18 cellular contexts compared by ENCODE assay signal in the genomic region with DNA sequence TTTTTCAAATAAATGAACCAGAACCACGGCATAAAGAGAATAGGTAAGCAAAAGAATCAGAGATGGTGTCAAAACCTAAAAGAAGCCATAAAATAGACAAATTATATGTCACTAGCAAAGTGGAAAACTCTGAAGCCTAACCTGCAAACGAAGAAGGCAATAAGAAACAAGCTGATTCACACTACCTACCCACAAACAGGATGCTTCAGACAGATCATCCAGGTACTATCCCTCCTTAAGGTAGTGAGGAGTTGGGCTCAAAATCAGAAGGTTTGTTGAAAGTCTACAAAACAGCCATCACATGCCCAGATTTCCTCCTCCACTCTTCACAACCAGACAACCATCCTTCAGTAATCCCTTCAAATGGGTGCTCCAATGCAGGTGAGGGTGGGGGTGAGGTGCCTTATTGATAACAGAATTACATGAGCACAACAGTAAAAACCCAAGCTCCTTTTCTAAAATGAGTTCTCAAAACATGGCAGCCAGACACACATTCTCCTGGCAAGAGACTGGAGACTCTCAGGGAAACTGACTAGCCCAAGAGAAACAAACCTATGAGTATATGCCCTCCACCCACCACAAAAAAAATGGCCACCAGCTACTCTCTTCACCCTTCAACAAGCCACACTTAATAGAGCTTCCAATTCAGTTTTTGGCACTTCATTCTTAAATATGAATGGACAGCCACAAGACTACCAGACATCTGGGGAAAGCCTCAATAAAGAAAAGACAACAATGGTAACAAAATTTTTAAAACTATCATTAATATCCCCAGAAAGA. TPM values are rescaled to one million over a fixed set of nuclear protein-coding genes. Genes with fewer than 3 reads are reported as not detected.
DNase-seq lines count a peak whose midpoint lies in the region; ATAC-seq, FAIRE-seq and TF ChIP-seq lines count a peak whose summit lies in the region.
"Had no signal": no experiment of that assay in that cellular context is flagged by ENCODE, and none has a peak within 500 bp of the region (broad histone marks: within the 10 kb centered on the region; RNA-seq: fewer than 3 reads in every experiment).

No MANE protein-coding gene starts in this region.

- CTCF ChIA-PET in K562 (lab: Yijun Ruan, JAX; ENCODE audit: low intra/inter-chr PET ratio) = no interaction called here

- DNase-seq in activated CD4-positive, CD25-positive, alpha-beta regulatory T cell treated with anti-CD3 and anti-CD28 coated beads, Interleukin-2, amount 50 U/mL, for 72 hours = no peak
- DNase-seq in K562 (ENCODE audit: extremely low read depth in 1 of 4, low spot score in 3 of 4) = no peak
- DNase-seq in psoas muscle = no peak
- no peak for DNase-seq in C1 segment of cervical spinal cord (lab: John Stamatoyannopoulos, UW)
- DNase-seq in Kasumi-1 (lab: John Stamatoyannopoulos, UW) = no peak
- no peak for DNase-seq in SHP77 treated with DMSO at 0.1 percent for 48 hours (lab: John Stamatoyannopoulos, UW)
- DNase-seq: activated CD4-positive, alpha-beta memory T cell treated with anti-CD3 and anti-CD28 coated beads for 36 hours; hippocampal formation; kidney; MM.1S; NCI-H1694; NCI-H446 had no signal

- no peaks in the 10 kb centered on the region for H3K9me1 ChIP-seq in K562 (ENCODE audit: control insufficient read depth, insufficient read depth, low read length)

- H3K27ac ChIP-seq in K562 (ENCODE audit: extremely low read depth, low read depth, low read length) = 0 out of 3 replicates have a peak overlapping the region, but pooled peaks have one; percentile 40
- peak overlapping the region; percentile 100 for H3K27ac ChIP-seq in psoas muscle
- H3K27ac ChIP-seq: 22Rv1, BLaER1, tibial nerve had no signal

- H4K20me1 ChIP-seq in Loucy (ENCODE audit: insufficient read depth, low read length, poor library complexity, severe bottlenecking) = peaks cover 88% of the 10 kb centered on the region
- peaks cover 9% of the 10 kb centered on the region; the same call in 1 of the 2 replicates for H4K20me1 ChIP-seq in K562 (replicated peaks; ENCODE audit: control insufficient read depth, insufficient read depth, low read length)

- WGBS in K562 (ENCODE audit: insufficient coverage, low coverage, missing lambda C conversion rate) = 43% methylated on average over 2 of the region's 2 CpGs
- WGBS in psoas muscle, 3 donors = 81 to 94% (median 92%) methylated on average over 2 of the region's 2 CpGs

- peak; percentile 44 to 70 for ATAC-seq in activated CD4-positive, CD25-positive, alpha-beta regulatory T cell treated with anti-CD3 and anti-CD28 coated beads, Interleukin-2, amount 50 U/mL, for 24 hours
- ATAC-seq in K562 = no peak; the same call in 2 of the 3 replicates
- ATAC-seq in psoas muscle = peak in 1 of 4 donors; percentile 28
- ATAC-seq: HepG2 had no signal

- in situ Hi-C loops in K562 (cut with MboI) = no loop called here

- H3K36me3 ChIP-seq in Loucy (ENCODE audit: insufficient read depth, low read length) = no peaks in the 10 kb centered on the region
- no peaks in the 10 kb centered on the region for H3K36me3 ChIP-seq in K562 (ENCODE audit: control insufficient read depth, insufficient read depth, low read length)
- no peaks in the 10 kb centered on the region for H3K36me3 ChIP-seq in psoas muscle (ENCODE audit: insufficient read depth in 1 of 2, low read depth in 1 of 2)
- H3K36me3 ChIP-seq: tibial nerve had no signal

- TF ChIP-seq CTCF in Loucy (conservative IDR thresholded peaks at IDR 0.05; ENCODE audit: low read length) (no peak), K562 (IDR thresholded peaks at IDR 0.05 in 2 of 3, conservative IDR thresholded peaks at IDR 0.05 in 1 of 3; ENCODE audit: insufficient read depth in 2 of 3, low read depth in 1 of 3, low read length in 3 of 3) (no peak), psoas muscle (IDR thresholded peaks at IDR 0.05) (no peak)

- no peak overlapping the region for H3K4me3 ChIP-seq in Loucy (ENCODE audit: low read length, poor library complexity, severe bottlenecking)
- no peak overlapping the region for H3K4me3 ChIP-seq in K562
- peak overlapping the region; percentile 17 for H3K4me3 ChIP-seq in psoas muscle
- H3K4me3 ChIP-seq: BLaER1, tibial nerve had no signal

- no peaks in the 10 kb centered on the region for H3F3A ChIP-seq in Loucy (ENCODE audit: low read depth)

- H3K9me3 ChIP-seq in Loucy (ENCODE audit: insufficient read depth, low read depth, low read length) = no peaks in the 10 kb centered on the region
- no peaks in the 10 kb centered on the region for H3K9me3 ChIP-seq in K562 (replicated peaks; ENCODE audit: control insufficient read depth, insufficient read depth, low read depth, low read length)
- no peaks in the 10 kb centered on the region for H3K9me3 ChIP-seq in psoas muscle

- TF ChIP-seq POLR2A in K562 (conservative IDR thresholded peaks at IDR 0.05) = no peak

- H2AFZ ChIP-seq in Loucy (ENCODE audit: low read length) (no peak overlapping the region), K562 (ENCODE audit: low read depth, low read length) (no peak overlapping the region)

- H3K9ac ChIP-seq in Loucy (ENCODE audit: low read depth, low read length, poor library complexity, severe bottlenecking) = no peak overlapping the region
- H3K9ac ChIP-seq in K562 (ENCODE audit: insufficient read depth in 1 of 2, low read depth in 2 of 2, low read length in 2 of 2) = no peak overlapping the region
- H3K9ac ChIP-seq: BLaER1 had no signal

- H3K4me1 ChIP-seq in Loucy (ENCODE audit: insufficient read depth, low read length, poor library complexity, severe bottlenecking) = peaks cover 55% of the 10 kb centered on the region
- peaks cover 8 to 23% of the 10 kb centered on the region in 2 experiments; a peak in 3 of 5 replicates for H3K4me1 ChIP-seq in K562 (replicated peaks in 1 of 2; ENCODE audit: control insufficient read depth in 2 of 2, insufficient read depth in 2 of 2, low read length in 2 of 2)
- H3K4me1 ChIP-seq in psoas muscle = peaks cover 86% of the 10 kb centered on the region

- TF ChIP-seq RAD21 in K562 (CRISPR knock-in tag; conservative IDR thresholded peaks at IDR 0.05 in 1 of 2, IDR thresholded peaks at IDR 0.05 in 1 of 2) = no peak

- H3K27me3 ChIP-seq in Loucy (ENCODE audit: insufficient read depth, low read length, poor library complexity, severe bottlenecking) = no peaks in the 10 kb centered on the region
- H3K27me3 ChIP-seq in K562 (ENCODE audit: control insufficient read depth in 2 of 2, insufficient read depth in 2 of 2, low read length in 2 of 2) = no peaks in the 10 kb centered on the region
- no peaks in the 10 kb centered on the region for H3K27me3 ChIP-seq in psoas muscle (ENCODE audit: insufficient read depth in 3 of 3, low read length in 2 of 3)
- H3K27me3 ChIP-seq: BLaER1, tibial nerve had no signal

- BruUV-seq in K562 (replicated peaks; lab: Mats Ljungman, UMichigan) = no TSS peak

- intact Hi-C loops in K562 (cut with micrococcal nuclease) = no loop called here
- intact Hi-C loops in psoas muscle (cut with DNase I) = no loop called here

- H3K79me2 ChIP-seq in Loucy (ENCODE audit: insufficient read depth, low read length) = peaks cover 99% of the 10 kb centered on the region
- peaks cover 100% of the 10 kb centered on the region for H3K79me2 ChIP-seq in K562 (ENCODE audit: control insufficient read depth, insufficient read depth, low read length)

- H3K4me2 ChIP-seq in Loucy (ENCODE audit: low read depth, low read length, poor library complexity, severe bottlenecking) = peak overlapping the region; percentile 86
- no peak overlapping the region for H3K4me2 ChIP-seq in K562 (ENCODE audit: insufficient read depth, low read length)
- H3K4me2 ChIP-seq: BLaER1 had no signal

- FAIRE-seq in K562 (lab: Jason Lieb, UNC) = peak; percentile 37
- FAIRE-seq: HepG2, kidney had no signal

- TF ChIP-seq EP300 in K562 (IDR thresholded peaks at IDR 0.05; ENCODE audit: low read length) = no peak

- POLR2A ChIA-PET in K562 (lab: Yijun Ruan, JAX) = interaction anchor here (0.6 kb wide), 1 partner anchor 160 kb away, joined by 5 read pairs; no protein-coding TSS in a partner anchor

- H3K9me2 ChIP-seq in Loucy (replicated peaks; ENCODE audit: low read depth, low read length) = no peaks in the 10 kb centered on the region

RNA-seq across cellular contexts. Expression of gene KPNA1, which starts 6.4 kb away (rescaled TPM):
- total RNA-seq in K562 (2011; cell fraction: chromatin; rRNA removed; ENCODE audit: low replicate concordance) = 28.4 and 78.0 TPM in 2 replicates
- 11.2 and 15.4 TPM in 2 replicates for total RNA-seq in K562 (2011; cell fraction: nucleolus; rRNA removed)
- total RNA-seq in K562 (2011; cell fraction: nucleoplasm; rRNA removed) = 30.3 and 42.8 TPM in 2 replicates
- total RNA-seq in K562 (2014; rRNA removed) (21.9 and 27.5 TPM in 2 replicates), K562 (2014; rRNA removed; fragmentation: Illumina TruSeq; extraction: Trizol) (40.9 and 47.3 TPM in 2 replicates), K562 (2015; rRNA removed; fragmentation: Illumina TruSeq; extraction: Trizol) (26.7 and 33.5 TPM in 2 replicates), K562 (2021) (51.4 and 53.8 TPM in 2 replicates), psoas muscle (100 to 1,000 TPM; 180 to 263 (median 233) TPM)
- polyA plus RNA-seq in K562 (2011; rRNA removed) (33.1 and 44.1 TPM in 2 replicates), K562 (2014; fragmentation: Illumina TruSeq; extraction: Trizol) (47.0 and 51.9 TPM in 2 replicates), K562 (2014; fragmentation: Nextera tagmentation; extraction: Ambion mirVana) (10 to 100 TPM in 1 of 2 experiments, 1 to 10 TPM in 1; 9.3 to 11.7 TPM), K562 (2014; rRNA removed) (23.9 and 24.3 TPM in 2 replicates), psoas muscle (100 to 1,000 TPM in 1 of 3 donors, 10 to 100 TPM in 2; 39.5 to 125 (median 49.8) TPM)
- 25.6 and 28.2 TPM in 2 replicates for polyA plus RNA-seq in K562 (2011; cell fraction: cytosol; rRNA removed)
- 22.8 and 23.0 TPM in 2 replicates for polyA plus RNA-seq in K562 (2011; cell fraction: nucleus; rRNA removed)
- polyA plus RNA-seq in K562 (2012) = 18.4 and 26.6 TPM in 2 replicates
- polyA minus RNA-seq in K562 (2011; rRNA and poly(A)+ RNA removed) = 52.4 and 53.3 TPM in 2 replicates
- 27.5 and 27.6 TPM in 2 replicates for polyA minus RNA-seq in K562 (2011; cell fraction: cytosol; rRNA and poly(A)+ RNA removed)
- polyA minus RNA-seq in K562 (2011; cell fraction: nucleus; rRNA and poly(A)+ RNA removed) = 11.0 and 20.5 TPM in 2 replicates

RNA-seq across cellular contexts. Expression of gene PARP9, which starts 55.8 kb away (rescaled TPM):
- 2.4 and 4.9 TPM in 2 replicates for total RNA-seq in K562 (2011; cell fraction: chromatin; rRNA removed; ENCODE audit: low replicate concordance)
- total RNA-seq in K562 (2011; cell fraction: nucleolus; rRNA removed) = 1.1 and 1.2 TPM in 2 replicates
- 1.7 and 3.3 TPM in 2 replicates for total RNA-seq in K562 (2011; cell fraction: nucleoplasm; rRNA removed)
- total RNA-seq in K562 (2014; rRNA removed) (2.7 and 2.8 TPM in 2 replicates), K562 (2014; rRNA removed; fragmentation: Illumina TruSeq; extraction: Trizol) (3.1 and 3.9 TPM in 2 replicates), K562 (2015; rRNA removed; fragmentation: Illumina TruSeq; extraction: Trizol) (3.8 TPM in 2 replicates), K562 (2021) (3.1 and 3.4 TPM in 2 replicates), psoas muscle (10 to 100 TPM in 3 of 4 donors, 1 to 10 TPM in 1; 8.9 to 18.9 (median 12.6) TPM)
- polyA plus RNA-seq in K562 (2011; rRNA removed) (1.5 and 3.9 TPM in 2 replicates), K562 (2014; fragmentation: Illumina TruSeq; extraction: Trizol) (4.4 and 4.8 TPM in 2 replicates), K562 (2014; fragmentation: Nextera tagmentation; extraction: Ambion mirVana) (1 to 10 TPM; 2.1 to 3.2 TPM), K562 (2014; rRNA removed) (3.5 and 3.8 TPM in 2 replicates), psoas muscle (10 to 100 TPM in 1 of 3 donors, 1 to 10 TPM in 2; 6.5 to 12.3 (median 7.8) TPM)
- polyA plus RNA-seq in K562 (2011; cell fraction: cytosol; rRNA removed) = 1.2 and 1.8 TPM in 2 replicates
- 1.4 and 2.3 TPM in 2 replicates for polyA plus RNA-seq in K562 (2011; cell fraction: nucleus; rRNA removed)
- polyA plus RNA-seq in K562 (2012) = 2.9 and 4.9 TPM in 2 replicates
- polyA minus RNA-seq in K562 (2011; rRNA and poly(A)+ RNA removed) = 1.5 and 2.4 TPM in 2 replicates
- polyA minus RNA-seq in K562 (2011; cell fraction: cytosol; rRNA and poly(A)+ RNA removed) = 0.46 and 0.76 TPM in 2 replicates
- 0.44 and 0.54 TPM in 2 replicates for polyA minus RNA-seq in K562 (2011; cell fraction: nucleus; rRNA and poly(A)+ RNA removed)

RNA-seq across cellular contexts. Expression of gene DTX3L, which starts 55.8 kb away (rescaled TPM):
- 1.5 and 5.0 TPM in 2 replicates for total RNA-seq in K562 (2011; cell fraction: chromatin; rRNA removed; ENCODE audit: low replicate concordance)
- total RNA-seq in K562 (2011; cell fraction: nucleolus; rRNA removed) = 1.2 TPM in 2 replicates
- total RNA-seq in K562 (2011; cell fraction: nucleoplasm; rRNA removed) = 2.9 and 4.2 TPM in 2 replicates
- total RNA-seq in K562 (2014; rRNA removed) (3.0 and 4.1 TPM in 2 replicates), K562 (2014; rRNA removed; fragmentation: Illumina TruSeq; extraction: Trizol) (6.0 and 7.0 TPM in 2 replicates), K562 (2015; rRNA removed; fragmentation: Illumina TruSeq; extraction: Trizol) (6.0 and 6.5 TPM in 2 replicates), K562 (2021) (6.2 and 6.6 TPM in 2 replicates), psoas muscle (10 to 100 TPM; 11.5 to 26.6 (median 12.2) TPM)
- polyA plus RNA-seq in K562 (2011; rRNA removed) (1.0 and 2.3 TPM in 2 replicates), K562 (2014; fragmentation: Illumina TruSeq; extraction: Trizol) (4.9 and 6.0 TPM in 2 replicates), K562 (2014; fragmentation: Nextera tagmentation; extraction: Ambion mirVana) (1 to 10 TPM; 2.3 to 2.5 TPM), K562 (2014; rRNA removed) (3.0 and 3.4 TPM in 2 replicates), psoas muscle (1 to 10 TPM; 3.1 to 9.8 (median 3.5) TPM)
- polyA plus RNA-seq in K562 (2011; cell fraction: cytosol; rRNA removed) = 0.97 and 1.0 TPM in 2 replicates
- 0.59 and 0.94 TPM in 2 replicates for polyA plus RNA-seq in K562 (2011; cell fraction: nucleus; rRNA removed)
- 3.8 and 6.1 TPM in 2 replicates for polyA plus RNA-seq in K562 (2012)
- 2.0 and 2.8 TPM in 2 replicates for polyA minus RNA-seq in K562 (2011; rRNA and poly(A)+ RNA removed)
- polyA minus RNA-seq in K562 (2011; cell fraction: cytosol; rRNA and poly(A)+ RNA removed) = 1.9 and 2.5 TPM in 2 replicates
- 0.54 and 0.56 TPM in 2 replicates for polyA minus RNA-seq in K562 (2011; cell fraction: nucleus; rRNA and poly(A)+ RNA removed)
